ENCODE assay signal across 8 cellular contexts in genomic region chr1:166489670-166490436, GRCh38.
A peak's percentile ranks its signal among the peaks of the same experiment; 100 is the strongest.
DNase-seq lines count a peak whose midpoint lies in the region; ATAC-seq and TF ChIP-seq lines count a peak whose summit lies in the region.

No MANE protein-coding gene starts in this region.

- H3K27me3 Mint-ChIP-seq in natural killer cell treated with Interleukin-12 subunit alpha and Interleukin-12 subunit beta and Interleukin-15 and Interleukin-18, amount 100 ng/mL, for 72 hours: no peaks in the 10 kb centered on the region

- intact Hi-C loops in ascending aorta (cut with DNase I): no loop called here

- no peak overlapping the region for H3K4me3 Mint-ChIP-seq in natural killer cell treated with Interleukin-12 subunit alpha and Interleukin-12 subunit beta and Interleukin-15 and Interleukin-18, amount 100 ng/mL, for 72 hours

- WGBS in urinary bladder: 67% methylated on average over 17 of the region's 17 CpGs

- H3K27ac Mint-ChIP-seq in natural killer cell treated with Interleukin-12 subunit alpha and Interleukin-12 subunit beta and Interleukin-15 and Interleukin-18, amount 100 ng/mL, for 72 hours: no peak overlapping the region

- no peaks in the 10 kb centered on the region for H3K27me3 ChIP-seq in ascending aorta

- H3K4me3 ChIP-seq in ascending aorta (peak overlapping the region; percentile 10 to 47), urinary bladder (ENCODE audit: low read depth, low read length) (peak overlapping the region; percentile 21)

- H3K4me1 Mint-ChIP-seq in natural killer cell treated with Interleukin-12 subunit alpha and Interleukin-12 subunit beta and Interleukin-15 and Interleukin-18, amount 100 ng/mL, for 72 hours (ENCODE audit: low read depth in 2 of 2): peaks cover 0 to 7% of the 10 kb centered on the region in 2 donors

- H3K9me3 ChIP-seq in ascending aorta: no peaks in the 10 kb centered on the region

- peak; percentile 85 for ATAC-seq in GM21515 (IDR thresholded peaks at IDR 0.05; ENCODE audit: unreplicated experiment)
- peak; percentile 79 to 91 for ATAC-seq in natural killer cell treated with Interleukin-12 subunit alpha and Interleukin-12 subunit beta and Interleukin-15 and Interleukin-18, amount 100 ng/mL, for 72 hours

- H3K27ac ChIP-seq in ascending aorta: peak overlapping the region in 1 of 2 donors; percentile 7
- H3K27ac ChIP-seq in urinary bladder (ENCODE audit: low read depth): peak overlapping the region; percentile 71

- H3K4me1 ChIP-seq in ascending aorta (no peaks in the 10 kb centered on the region), urinary bladder (ENCODE audit: insufficient read depth) (no peaks in the 10 kb centered on the region)

- no peak for TF ChIP-seq CTCF in ascending aorta (IDR thresholded peaks at IDR 0.05)

- peak; percentile 54 for DNase-seq in EL
- peak in 70 of 76 experiments; percentile 5 to 81 (median 48) for DNase-seq in HUDEP-2 (lab: John Stamatoyannopoulos, UW; ENCODE audit: unreplicated experiment in 76 of 76)
- DNase-seq in SW480 (ENCODE audit: low spot score): peak; percentile 60
- DNase-seq in ascending aorta (ENCODE audit: low spot score in 2 of 2): peak in 1 of 2 donors; percentile 61
- DNase-seq in natural killer cell treated with Interleukin-12 subunit alpha and Interleukin-12 subunit beta and Interleukin-15 and Interleukin-18, amount 100 ng/mL, for 72 hours (ENCODE audit: low spot score): peak; percentile 83
- no peak for DNase-seq in NCI-H1694 treated with DMSO at 0.1 percent for 48 hours (lab: John Stamatoyannopoulos, UW)

- H3K36me3 Mint-ChIP-seq in natural killer cell treated with Interleukin-12 subunit alpha and Interleukin-12 subunit beta and Interleukin-15 and Interleukin-18, amount 100 ng/mL, for 72 hours: no peaks in the 10 kb centered on the region

- no peaks in the 10 kb centered on the region for H3K9me3 Mint-ChIP-seq in natural killer cell treated with Interleukin-12 subunit alpha and Interleukin-12 subunit beta and Interleukin-15 and Interleukin-18, amount 100 ng/mL, for 72 hours

- H3K36me3 ChIP-seq in ascending aorta (no peaks in the 10 kb centered on the region), urinary bladder (ENCODE audit: insufficient read depth) (no peaks in the 10 kb centered on the region)
